16 cellular contexts compared by ENCODE assay signal in genomic region chr12:102429755-102430154, GRCh38. TPM values are rescaled to one million over a fixed set of nuclear protein-coding genes. Genes with fewer than 3 reads are reported as not detected.
"Had no signal": no experiment of that assay in that cellular context is flagged by ENCODE, and none has a peak within 500 bp of the region (broad histone marks: within the 10 kb centered on the region; RNA-seq: fewer than 3 reads in every experiment).

No MANE protein-coding gene starts in this region.

- H3K27me3 ChIP-seq: brain microvascular endothelial cell, transverse colon had no signal

- H3K27ac ChIP-seq: brain microvascular endothelial cell, transverse colon, WERI-Rb-1 had no signal

- H3K4me3 ChIP-seq: skin epidermis, transverse colon had no signal

- DNase-seq: activated CD4-positive, alpha-beta T cell treated with anti-CD3 and anti-CD28 coated beads, Interleukin-2, amount 10 ng/mL, durations not matched to agents 24 days and 14 days; activated CD8-positive, alpha-beta memory T cell treated with anti-CD3 and anti-CD28 coated beads, Interleukin-2, amount 50 U/mL, for 48 hours; activated gamma-delta T cell treated with Interleukin-2 at 50 U/mL for 16 hours; activated T-cell treated with anti-CD3 and anti-CD28 coated beads, Interleukin-2, amount 50 U/mL, for 72 hours; amygdala; brain microvascular endothelial cell; cortex of kidney; effector CD8-positive, alpha-beta T cell; stimulated activated CD4-positive, alpha-beta T cell treated with anti-CD3 and anti-CD28 coated beads, Interleukin-4, amount 100 ng/mL, for 24 hours; stimulated activated naive CD4-positive, alpha-beta T cell; substantia nigra; T-helper 17 cell; transverse colon; WERI-Rb-1 had no signal

- H3K9me3 ChIP-seq: transverse colon had no signal

- H3K36me3 ChIP-seq: brain microvascular endothelial cell, transverse colon, WERI-Rb-1 had no signal

- ATAC-seq: activated T-cell treated with anti-CD3 and anti-CD28 coated beads, Interleukin-2, amount 50 U/mL, for 72 hours; left lobe of liver; T-helper 17 cell had no signal

RNA-seq across cellular contexts. Expression of gene IGF1, which starts 50.6 kb away (rescaled TPM):
- total RNA-seq: T-helper 17 cell had no signal
